12 cellular contexts compared by ENCODE assay signal in the genomic region with DNA sequence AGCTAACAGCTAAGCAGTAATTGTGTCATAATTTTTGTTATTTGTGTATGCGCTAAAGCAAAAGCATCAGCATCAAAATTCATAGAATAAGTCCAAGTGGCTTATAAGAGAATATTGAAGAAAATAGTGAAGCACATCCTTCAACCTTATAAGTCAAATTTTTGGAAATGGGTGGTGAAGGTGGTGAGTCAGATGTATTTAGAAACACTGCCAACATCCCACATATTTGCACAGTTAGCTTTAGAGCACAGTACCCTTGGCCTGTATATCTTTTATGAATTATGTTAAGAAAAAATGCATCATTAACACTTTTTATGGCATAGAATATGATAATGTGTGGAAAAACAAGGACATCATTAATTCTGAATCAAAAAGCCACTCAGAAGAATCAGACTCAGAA. TPM values are rescaled to one million over a fixed set of nuclear protein-coding genes. Genes with fewer than 3 reads are reported as not detected.
"Had no signal": no experiment of that assay in that cellular context is flagged by ENCODE, and none has a peak within 500 bp of the region (broad histone marks: within the 10 kb centered on the region; RNA-seq: fewer than 3 reads in every experiment).

No MANE protein-coding gene starts in this region.

- H3K27ac Mint-ChIP-seq: GM23338, H9, HFFc6 had no signal

- H3K4me1 Mint-ChIP-seq: GM23338, H9 had no signal

- FAIRE-seq: H1, H54 had no signal

- H3K9me3 Mint-ChIP-seq: GM23338, H9 had no signal

- H3K27ac ChIP-seq: GM23248 had no signal

- H3K4me1 ChIP-seq: HAP-1 had no signal

- H3K9me3 ChIP-seq: HAP-1 had no signal

- H3K36me3 ChIP-seq: HAP-1 had no signal

- H3K4me3 Mint-ChIP-seq: GM23338, H9, HFFc6 had no signal

- H2AFZ ChIP-seq: GM23248, GM23338 had no signal

- H3K9ac ChIP-seq: GM23248 had no signal

- DNase-seq: GM23248, GOT3, H7, H9, HCEC 1CT, HFFc6 had no signal

- ATAC-seq: GM23338, HCT116 had no signal

- H3K4me3 ChIP-seq: GM23248, GM23338, HAP-1 had no signal

- H3K4me2 ChIP-seq: GM23338 had no signal

RNA-seq across cellular contexts. Expression of gene SYT10, which starts 8.0 kb away (rescaled TPM):
- total RNA-seq: GM23248, H4, HFFc6 had no signal
- polyA plus RNA-seq: GM23248 had no signal
